26 cellular contexts compared by ENCODE assay signal in genomic region chr11:73564903-73565302, GRCh38.
"Had no signal": no experiment of that assay in that cellular context is flagged by ENCODE, and none has a peak within 500 bp of the region (broad histone marks: within the 10 kb centered on the region; RNA-seq: fewer than 3 reads in every experiment).

No MANE protein-coding gene starts in this region.

- H3K27me3 ChIP-seq: hepatocyte, ovary, thyroid gland had no signal

- H3K27ac ChIP-seq: hepatocyte, ovary, psoas muscle, skin epidermis, thyroid gland, VCaP had no signal

- H3K4me1 Mint-ChIP-seq: activated CD4-positive, alpha-beta T cell treated with anti-CD3 and anti-CD28 coated beads, Interleukin-2, amount 10 ng/mL, durations not matched to agents 7 days and 5 days had no signal

- H3K4me3 Mint-ChIP-seq: activated CD4-positive, alpha-beta T cell treated with anti-CD3 and anti-CD28 coated beads, Interleukin-2, amount 10 ng/mL, durations not matched to agents 7 days and 5 days; activated T-helper 17 cell treated with anti-CD3 and anti-CD28 coated beads, Interleukin-2, amount 50 U/mL, for 72 hours; brain; mesothelial cell of epicardium; natural killer cell; stimulated activated naive CD8-positive, alpha-beta T cell treated with anti-CD3 and anti-CD28 coated beads, Interleukin-15, Interleukin-2, amounts not matched to agents 100 ng/mL and 50 ng/mL, for 24 hours had no signal

- H3K9me3 Mint-ChIP-seq: activated CD4-positive, alpha-beta T cell treated with anti-CD3 and anti-CD28 coated beads, Interleukin-2, amount 10 ng/mL, durations not matched to agents 7 days and 5 days; activated naive CD4-positive, alpha-beta T cell treated with anti-CD3 and anti-CD28 coated beads, Interleukin-2, amount 50 U/mL, for 72 hours; activated T-helper 17 cell treated with anti-CD3 and anti-CD28 coated beads, Interleukin-2, amount 50 U/mL, for 72 hours; brain; mesothelial cell of epicardium; natural killer cell; stimulated activated naive CD8-positive, alpha-beta T cell treated with anti-CD3 and anti-CD28 coated beads, Interleukin-15, Interleukin-2, amounts not matched to agents 100 ng/mL and 50 ng/mL, for 24 hours had no signal

- ATAC-seq: activated CD4-positive, CD25-positive, alpha-beta regulatory T cell treated with anti-CD3 and anti-CD28 coated beads, Interleukin-2, amount 50 U/mL, for 24 hours; activated naive CD4-positive, alpha-beta T cell treated with anti-CD3 and anti-CD28 coated beads, Interleukin-2, amount 50 U/mL, for 72 hours; activated T-helper 17 cell treated with anti-CD3 and anti-CD28 coated beads, Interleukin-2, amount 50 U/mL, for 72 hours; left ventricle myocardium superior; natural killer cell; psoas muscle had no signal

- DNase-seq: activated CD4-positive, alpha-beta T cell treated with anti-CD3 and anti-CD28 coated beads, Interleukin-2, amount 10 ng/mL, durations not matched to agents 7 days and 5 days; activated T-cell treated with anti-CD3 and anti-CD28 coated beads, Interleukin-2, amount 50 U/mL, for 1 hour; aorta; caudate nucleus; dermis blood vessel endothelial cell; effector CD8-positive, alpha-beta T cell; erythroblast; foreskin fibroblast; left ventricle myocardium superior; mammary epithelial cell; natural killer cell; ovary; psoas muscle; right cardiac atrium; stimulated activated CD4-positive, alpha-beta T cell treated with anti-CD3 and anti-CD28 coated beads, Interleukin-1b, Interleukin-23, amount 100 ng/mL, for 48 hours; substantia nigra; thyroid gland had no signal

- H3K36me3 ChIP-seq: ovary, thyroid gland had no signal

- H3K4me3 ChIP-seq: hepatocyte, ovary, psoas muscle, skin epidermis, thyroid gland had no signal

- H3K36me3 Mint-ChIP-seq: activated naive CD4-positive, alpha-beta T cell treated with anti-CD3 and anti-CD28 coated beads, Interleukin-2, amount 50 U/mL, for 72 hours; mesothelial cell of epicardium; natural killer cell had no signal

- H3K27me3 Mint-ChIP-seq: activated CD4-positive, alpha-beta T cell treated with anti-CD3 and anti-CD28 coated beads, Interleukin-2, amount 10 ng/mL, durations not matched to agents 7 days and 5 days; activated T-helper 17 cell treated with anti-CD3 and anti-CD28 coated beads, Interleukin-2, amount 50 U/mL, for 72 hours; brain; stimulated activated naive CD8-positive, alpha-beta T cell treated with anti-CD3 and anti-CD28 coated beads, Interleukin-15, Interleukin-2, amounts not matched to agents 100 ng/mL and 50 ng/mL, for 24 hours had no signal

- H3K9me3 ChIP-seq: ovary, psoas muscle, thyroid gland had no signal
